Comparison of ENCODE assay signal across 12 cellular contexts in the genomic region with DNA sequence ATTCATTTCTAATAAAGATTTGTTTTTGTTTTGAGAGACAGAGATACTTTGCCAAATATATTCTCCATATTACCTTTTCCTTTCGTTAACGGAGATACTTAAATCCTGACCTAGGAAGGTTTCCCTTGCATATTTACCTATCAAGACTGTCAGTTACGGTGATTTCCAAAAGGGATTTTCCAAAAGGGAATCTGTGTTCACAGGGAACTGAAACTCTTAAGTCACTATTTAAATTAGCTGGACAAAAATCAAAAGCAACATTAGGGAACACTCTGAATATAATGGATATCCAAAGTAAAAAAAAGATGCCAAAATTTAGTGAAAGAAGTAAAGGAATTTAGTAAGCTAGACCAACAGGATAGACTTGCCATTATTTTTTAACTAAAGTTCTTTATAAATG. TPM values are rescaled to one million over a fixed set of nuclear protein-coding genes. Genes with fewer than 3 reads are reported as not detected.
DNase-seq lines count a peak whose midpoint lies in the region; ATAC-seq and TF ChIP-seq lines count a peak whose summit lies in the region.
"Had no signal": no experiment of that assay in that cellular context is flagged by ENCODE, and none has a peak within 500 bp of the region (broad histone marks: within the 10 kb centered on the region; RNA-seq: fewer than 3 reads in every experiment).

No MANE protein-coding gene starts in this region.

- no peak for TF ChIP-seq POLR2A in gastrocnemius medialis (IDR thresholded peaks at IDR 0.05)

- ATAC-seq in gastrocnemius medialis (no peak), GM21786 (IDR thresholded peaks at IDR 0.05; ENCODE audit: unreplicated experiment) (no peak)

- in situ Hi-C loops in gastrocnemius medialis (cut with MboI; ENCODE audit: low sequenced_read_pairs in 4 of 4), result no loop called here
- in situ Hi-C loops in GM13976 (cut with MboI; ENCODE audit: low sequenced_read_pairs, unreplicated experiment), result no loop called here

- no peak overlapping the region for H3K27ac ChIP-seq in DOHH2 (ENCODE audit: low read depth, low read length)
- H3K27ac ChIP-seq in SU-DHL-6 (ENCODE audit: low read depth, low read length), result no peak overlapping the region; the same call in 1 of the 2 replicates
- peak overlapping the region; percentile 88 to 98 (median 96) for H3K27ac ChIP-seq in gastrocnemius medialis

- intact Hi-C loops in gastrocnemius medialis (cut with DNase I; ENCODE audit: low total_unique reads), result no loop called here

- H3K27me3 ChIP-seq in DOHH2 (ENCODE audit: control insufficient read depth, low read length) (no peaks in the 10 kb centered on the region), SU-DHL-6 (ENCODE audit: low read length) (no peaks in the 10 kb centered on the region), gastrocnemius medialis (no peaks in the 10 kb centered on the region)

- H3K4me1 ChIP-seq in DOHH2 (ENCODE audit: control insufficient read depth, low read length), result peaks cover 34% of the 10 kb centered on the region
- H3K4me1 ChIP-seq in gastrocnemius medialis, result peaks cover 63 to 72% of the 10 kb centered on the region in 2 donors

- H3K9me2 ChIP-seq in DOHH2 (replicated peaks; ENCODE audit: control insufficient read depth, low read length) (no peaks in the 10 kb centered on the region), SU-DHL-6 (replicated peaks; ENCODE audit: insufficient read depth, low read length) (no peaks in the 10 kb centered on the region)

- no peak for TF ChIP-seq CTCF in DOHH2 (IDR thresholded peaks at IDR 0.05; ENCODE audit: low read depth, low read length, poor library complexity, severe bottlenecking)
- no peak for TF ChIP-seq CTCF in SU-DHL-6 (IDR thresholded peaks at IDR 0.05; ENCODE audit: insufficient read depth, low read length, poor library complexity, severe bottlenecking)
- no peak for TF ChIP-seq CTCF in fibroblast of villous mesenchyme (IDR thresholded peaks at IDR 0.05; ENCODE audit: insufficient read depth, low read depth, low read length)
- TF ChIP-seq CTCF in gastrocnemius medialis (IDR thresholded peaks at IDR 0.05 in 4 of 5, conservative IDR thresholded peaks at IDR 0.05 in 1 of 5), result no peak
- TF ChIP-seq CTCF in GM13976 (IDR thresholded peaks at IDR 0.05; ENCODE audit: borderline replicate concordance, control extremely low read depth, extremely low read depth, insufficient read depth, missing control alignments), result no peak

- H3K4me3 ChIP-seq in DOHH2 (ENCODE audit: low read length) (no peak overlapping the region), SU-DHL-6 (ENCODE audit: insufficient read depth, low read length, poor library complexity, severe bottlenecking) (no peak overlapping the region), fibroblast of villous mesenchyme (ENCODE audit: low read depth, low read length) (peak overlapping the region; percentile 97), gastrocnemius medialis (peak overlapping the region in 1 of 4 donors; percentile 79)

- peaks cover 13% of the 10 kb centered on the region; the same call in 1 of the 2 replicates for H4K20me1 ChIP-seq in DOHH2 (ENCODE audit: control insufficient read depth, insufficient read depth, low read depth, low read length)
- H4K20me1 ChIP-seq in SU-DHL-6 (ENCODE audit: low read depth, low read length), result no peaks in the 10 kb centered on the region

- H3F3A ChIP-seq in DOHH2 (ENCODE audit: control insufficient read depth, insufficient read depth) (no peaks in the 10 kb centered on the region), SU-DHL-6 (ENCODE audit: insufficient read depth) (peaks cover 9% of the 10 kb centered on the region; the same call in 1 of the 2 replicates)

- H3K9me3 ChIP-seq in DOHH2 (ENCODE audit: control insufficient read depth, insufficient read depth, low read length) (no peaks in the 10 kb centered on the region), SU-DHL-6 (ENCODE audit: insufficient read depth, low read length) (no peaks in the 10 kb centered on the region), gastrocnemius medialis (no peaks in the 10 kb centered on the region)

- H3K4me2 ChIP-seq in DOHH2 (ENCODE audit: low read length) (peak overlapping the region; percentile 95), SU-DHL-6 (ENCODE audit: low read depth, low read length, poor library complexity, severe bottlenecking) (peak overlapping the region; percentile 98)

- no peak overlapping the region for H2AFZ ChIP-seq in SU-DHL-6 (ENCODE audit: low read depth, low read length, severe bottlenecking)

- peaks cover 54% of the 10 kb centered on the region for H3K79me2 ChIP-seq in DOHH2 (ENCODE audit: control insufficient read depth, low read length)
- H3K79me2 ChIP-seq in SU-DHL-6 (ENCODE audit: insufficient read depth, low read length), result peaks cover 47% of the 10 kb centered on the region

- H3K36me3 ChIP-seq in DOHH2 (ENCODE audit: control insufficient read depth, low read length), result peaks cover 29% of the 10 kb centered on the region
- H3K36me3 ChIP-seq in SU-DHL-6 (ENCODE audit: low read length), result 0 out of 2 replicates have a peak, but pooled peaks cover 4% of the 10 kb centered on the region
- peaks cover 0 to 11% of the 10 kb centered on the region in 2 donors for H3K36me3 ChIP-seq in gastrocnemius medialis

- no peak for DNase-seq in fibroblast of villous mesenchyme (ENCODE audit: low read depth)
- no peak for DNase-seq in gastrocnemius medialis
- DNase-seq in iPS-NIHi7 (ENCODE audit: extremely low spot score), result no peak
- no peak for DNase-seq in NCI-H1436 treated with DMSO at 0.1 percent for 48 hours (lab: John Stamatoyannopoulos, UW)
- no peak for DNase-seq in GM13976 (ENCODE audit: low spot score)
- DNase-seq: amygdala; GF-D8; hypothalamus; NK-92 treated with Interleukin-12 subunit alpha and Interleukin-12 subunit beta, amount 100 ng/mL, for 24 hours had no signal

- H3K9ac ChIP-seq in SU-DHL-6 (ENCODE audit: low read length), result no peak overlapping the region

RNA-seq across cellular contexts. Expression of gene LRRFIP2, which starts 0.6 kb away (rescaled TPM):
- total RNA-seq in fibroblast of villous mesenchyme (59.3 and 84.2 TPM in 2 replicates), gastrocnemius medialis (100 to 1,000 TPM in 2 of 4 donors, 10 to 100 TPM in 2; 85.7 to 103 (median 100.0) TPM)

Comparison
In these comparisons a context has a peak if more than half of its experiments do, and no peak if none do; other contexts are left out.
1. H3K27ac ChIP-seq: peak in gastrocnemius medialis (4 of 4); none in DOHH2 (single experiment) and SU-DHL-6 (single experiment).